Comparison of ENCODE assay signal across 8 cellular contexts in the genomic region with DNA sequence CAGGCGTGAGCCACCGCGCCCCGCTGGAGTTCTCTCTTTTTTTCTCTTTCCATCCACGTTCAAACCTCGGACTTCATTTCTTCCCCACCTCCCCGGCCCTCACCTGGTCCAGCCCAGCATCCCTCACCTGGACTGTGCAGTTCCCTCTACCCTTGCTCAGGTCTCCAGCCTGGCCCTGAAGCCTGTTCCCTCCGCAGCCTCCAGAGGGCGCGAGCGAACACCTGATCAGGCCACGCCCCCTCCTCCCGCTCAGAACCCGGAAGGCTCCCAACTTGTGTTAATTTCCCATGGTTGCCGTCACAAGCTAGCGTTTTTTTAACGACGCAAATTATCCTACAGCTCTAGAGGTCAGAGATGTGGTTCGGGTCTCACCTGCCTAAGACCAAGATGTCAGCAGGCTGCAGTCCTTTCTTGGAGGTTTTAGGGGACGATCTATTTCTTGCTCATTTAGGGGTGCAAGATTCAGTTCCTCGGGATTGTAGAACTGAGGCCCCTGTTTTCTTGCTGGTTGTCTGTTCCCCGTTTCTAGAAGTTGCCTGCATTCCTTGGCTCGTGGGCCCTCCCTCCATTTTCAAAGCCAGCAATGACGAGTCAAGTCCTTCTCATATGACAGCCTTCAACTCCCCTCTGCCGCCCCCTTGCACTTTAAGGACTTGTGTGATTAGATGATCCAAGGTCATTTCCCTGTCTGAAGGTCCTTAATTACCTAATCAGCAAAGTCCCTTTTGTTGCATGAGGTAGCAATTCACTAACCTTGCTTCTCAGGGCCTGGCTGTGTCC. TPM values are rescaled to one million over a fixed set of nuclear protein-coding genes. Genes with fewer than 3 reads are reported as not detected.
A peak's percentile ranks its signal among the peaks of the same experiment; 100 is the strongest.
DNase-seq lines count a peak whose midpoint lies in the region; ATAC-seq and TF ChIP-seq lines count a peak whose summit lies in the region.
"Not testable (repeated sequence)": the region's sequence is repeated elsewhere in the genome, so short reads cannot be mapped to it uniquely, and the experiment has no call there.

No MANE protein-coding gene starts in this region.

- intact Hi-C loops in adrenal gland (cut with DNase I), result not testable (repeated sequence)

- not testable (repeated sequence) for H2AFZ ChIP-seq in H9 (ENCODE audit: low read length)
- peak overlapping the region; percentile 76 for H2AFZ ChIP-seq in neural progenitor cell (replicated peaks)

- H3K56ac ChIP-seq in H9 (ENCODE audit: insufficient read length, low read depth, low read length), result not testable (repeated sequence)

- peak overlapping the region in 1 of 2 experiments; percentile 29; a peak in 2 of 5 replicates for H3K4me3 Mint-ChIP-seq in H9
- H3K4me3 Mint-ChIP-seq in neural progenitor cell, result not testable (repeated sequence)

- H3K9me3 Mint-ChIP-seq in H9, neural progenitor cell: not testable (repeated sequence)

- not testable (repeated sequence) for H3K18ac ChIP-seq in H9 (ENCODE audit: insufficient read length, low read depth, low read length)

- not testable (repeated sequence) for H3K36me3 Mint-ChIP-seq in H9 (ENCODE audit: insufficient read depth in 1 of 3, low read depth in 3 of 3); neural progenitor cell

- H2BK5ac ChIP-seq in H9 (ENCODE audit: insufficient read length, low read length), result not testable (repeated sequence)

- not testable (repeated sequence) for H3T11ph ChIP-seq in H9 (ENCODE audit: low read length)

- peak; percentile 83 for ATAC-seq in foreskin keratinocyte

- not testable (repeated sequence) for H2BK20ac ChIP-seq in H9 (ENCODE audit: low read depth, low read length, poor library complexity, severe bottlenecking)

- not testable (repeated sequence) for H3F3A ChIP-seq in neural progenitor cell (ENCODE audit: low read depth)

- not testable (repeated sequence) for H3K4me1 Mint-ChIP-seq in H9, neural progenitor cell

- H4K91ac ChIP-seq in H9 (ENCODE audit: insufficient read length, low read depth, low read length), result not testable (repeated sequence)

- H3K79me1 ChIP-seq in H9 (ENCODE audit: insufficient read depth, low read depth, low read length, poor library complexity, severe bottlenecking), result not testable (repeated sequence)

- not testable (repeated sequence) for H3K4me2 ChIP-seq in H9 (ENCODE audit: insufficient read depth, insufficient read length, low read length); neural progenitor cell

- not testable (repeated sequence) for H3K79me2 ChIP-seq in H9 (ENCODE audit: insufficient read depth, low read length); neural progenitor cell (ENCODE audit: low read depth)

- H2AK5ac ChIP-seq in H9 (ENCODE audit: insufficient read length, low read length), result not testable (repeated sequence)

- H3K4ac ChIP-seq in H9 (ENCODE audit: low read depth, low read length), result not testable (repeated sequence)

- no CpG with 5 or more reads among the region's 25 CpGs for WGBS in H9 (ENCODE audit: extremely low coverage, insufficient read length, low lambda C conversion rate)
- WGBS in adrenal gland, 4 donors, result 44 to 65% (median 57%) methylated on average over 13 to 16 of the region's 25 CpGs

- H3K9me3 ChIP-seq in H9 (ENCODE audit: control insufficient read depth, low read depth, low read length); adrenal gland (replicated peaks in 1 of 3); neural progenitor cell (ENCODE audit: low read depth): not testable (repeated sequence)

- H4K20me1 ChIP-seq in H9 (ENCODE audit: control insufficient read depth, insufficient read depth, insufficient read length); neural progenitor cell (ENCODE audit: low read depth): not testable (repeated sequence)

- TF ChIP-seq POLR2A in NB4 (IDR thresholded peaks at IDR 0.05; ENCODE audit: extremely low read depth, insufficient read length); adrenal gland (IDR thresholded peaks at IDR 0.05): not testable (repeated sequence)

- H3K4me3 ChIP-seq in NB4 (ENCODE audit: low read depth, low read length) (peak overlapping the region; percentile 25), adrenal gland (peak overlapping the region in 1 of 4 donors; percentile 28), neural progenitor cell (peak overlapping the region; percentile 17)

- H2BK12ac ChIP-seq in H9 (ENCODE audit: insufficient read length, low read depth, low read length), result not testable (repeated sequence)

- H3K27ac Mint-ChIP-seq in H9, neural progenitor cell: not testable (repeated sequence)

- not testable (repeated sequence) for H3K9ac ChIP-seq in H9 (ENCODE audit: extremely low read depth, insufficient read length, low read length); neural progenitor cell

- H3K23me2 ChIP-seq in H9 (ENCODE audit: insufficient read length, low read depth, low read length, poor library complexity, severe bottlenecking), result not testable (repeated sequence)

- H3K27me3 Mint-ChIP-seq in H9 (ENCODE audit: low read depth); neural progenitor cell (ENCODE audit: insufficient read depth, low read depth): not testable (repeated sequence)

- not testable (repeated sequence) for DNase-seq in H9, foreskin keratinocyte
- DNase-seq in NB4 (ENCODE audit: low read depth) (peak; percentile 29), adrenal gland (peak in 6 of 7 donors; percentile 35 to 69 (median 58)), neural progenitor cell (ENCODE audit: low spot score) (peak; percentile 2)
- DNase-seq in activated CD4-positive, alpha-beta T cell treated with anti-CD3 and anti-CD28 coated beads, Interleukin-2, amount 50 U/mL, for 4 hours, result peak; percentile 45 to 48
- peak; percentile 12 for DNase-seq in stimulated activated CD8-positive, alpha-beta memory T cell treated with anti-CD3 and anti-CD28 coated beads, Interleukin-12 subunit alpha, Interleukin-12 subunit beta, amount 100 ng/mL, for 24 hours (ENCODE audit: extremely low read depth)

- not testable (repeated sequence) for H4K5ac ChIP-seq in H9 (ENCODE audit: insufficient read length, low read depth, low read length)

- H2BK15ac ChIP-seq in H9 (ENCODE audit: low read depth, low read length), result not testable (repeated sequence)

- TF ChIP-seq CTCF in C4-2B (conservative IDR thresholded peaks at IDR 0.05), result peak; percentile 41
- peak; percentile 60 for TF ChIP-seq CTCF in H9 (conservative IDR thresholded peaks at IDR 0.05)
- TF ChIP-seq CTCF in NB4 (IDR thresholded peaks at IDR 0.05; ENCODE audit: low read depth, low read length), result not testable (repeated sequence)
- peak in 3 of 6 experiments; percentile 22 to 56 (median 25) for TF ChIP-seq CTCF in adrenal gland (IDR thresholded peaks at IDR 0.05)
- TF ChIP-seq CTCF in foreskin keratinocyte (conservative IDR thresholded peaks at IDR 0.05), result peak; percentile 38
- peak; percentile 49 for TF ChIP-seq CTCF in neural progenitor cell (IDR thresholded peaks at IDR 0.05)

- H3K4me1 ChIP-seq in H9 (ENCODE audit: insufficient read depth, low read length); adrenal gland (replicated peaks in 1 of 2); foreskin keratinocyte; neural progenitor cell: not testable (repeated sequence)

- not testable (repeated sequence) for H3K14ac ChIP-seq in H9 (ENCODE audit: insufficient read depth, low read length)

- not testable (repeated sequence) for H3K27ac ChIP-seq in C4-2B; H9 (ENCODE audit: insufficient read length, low read depth, low read length); adrenal gland; foreskin keratinocyte; neural progenitor cell

- H2BK120ac ChIP-seq in H9 (ENCODE audit: low read depth, low read length, poor library complexity, severe bottlenecking), result not testable (repeated sequence)

- not testable (repeated sequence) for H4K8ac ChIP-seq in H9 (replicated peaks; ENCODE audit: insufficient read length, low read depth, low read length)

- not testable (repeated sequence) for H3K36me3 ChIP-seq in adrenal gland (replicated peaks in 1 of 2); neural progenitor cell

- not testable (repeated sequence) for H3K23ac ChIP-seq in H9 (ENCODE audit: insufficient read length, low read depth, low read length)

- H3K27me3 ChIP-seq in H9 (ENCODE audit: insufficient read depth, low read length); adrenal gland; foreskin keratinocyte; neural progenitor cell: not testable (repeated sequence)

RNA-seq across cellular contexts. Expression of gene LRRC37B, which starts 59.9 kb away (rescaled TPM):
- 17.9 and 19.1 TPM in 2 replicates for total RNA-seq in H9 (2021)
- 10 to 100 TPM in 5 of 8 donors, 1 to 10 TPM in 3; 7.4 to 37.3 (median 11.9) TPM for total RNA-seq in adrenal gland
- 10 to 100 TPM; 10.2 to 45.3 (median 22.0) TPM for polyA plus RNA-seq in adrenal gland
- total RNA-seq in foreskin keratinocyte, result 6.3 and 8.1 TPM in 2 replicates
- 4.6 and 4.7 TPM in 2 replicates for polyA plus RNA-seq in foreskin keratinocyte
- 35.2 and 49.4 TPM in 2 replicates for total RNA-seq in neural progenitor cell (ENCODE audit: low replicate concordance)
